In genomic region chr18:23424616-23425015, GRCh38 we compare ENCODE assay signal across 24 cellular contexts.
"Had no signal": no experiment of that assay in that cellular context is flagged by ENCODE, and none has a peak within 500 bp of the region (broad histone marks: within the 10 kb centered on the region; RNA-seq: fewer than 3 reads in every experiment).

No MANE protein-coding gene starts in this region.

- H3K27ac Mint-ChIP-seq: naive thymus-derived CD8-positive, alpha-beta T cell had no signal

- H3K4me3 Mint-ChIP-seq: naive thymus-derived CD8-positive, alpha-beta T cell had no signal

- H3K4me2 ChIP-seq: hepatocyte, smooth muscle cell had no signal

- H3K36me3 ChIP-seq: gastroesophageal sphincter, lower lobe of right lung, pancreas, stomach, thyroid gland, upper lobe of left lung, uterus had no signal

- H3K4me3 ChIP-seq: coronary artery, esophagus muscularis mucosa, gastroesophageal sphincter, heart left ventricle, hepatocyte, left ventricle myocardium inferior, lower lobe of right lung, pancreas, right lobe of liver, smooth muscle cell, stomach, thyroid gland, upper lobe of left lung, uterus had no signal

- DNase-seq: dermis blood vessel endothelial cell; effector memory CD4-positive, alpha-beta T cell; foreskin keratinocyte; heart left ventricle; left cardiac atrium; left ventricle myocardium inferior; lower lobe of right lung; naive thymus-derived CD8-positive, alpha-beta T cell; pancreas; stimulated activated CD4-positive, alpha-beta T cell treated with anti-CD3 and anti-CD28 coated beads, Interleukin-12 subunit alpha, Interleukin-12 subunit beta, amount 100 ng/mL, for 4 hours; stimulated activated CD4-positive, alpha-beta T cell treated with anti-CD3 and anti-CD28 coated beads, Interleukin-1b, Interleukin-23, amount 100 ng/mL, for 48 hours; stimulated activated CD4-positive, alpha-beta T cell treated with anti-CD3 and anti-CD28 coated beads, Interleukin-4, amount 100 ng/mL, for 1 hour; stimulated activated CD8-positive, alpha-beta memory T cell treated with anti-CD3 and anti-CD28 coated beads, Interleukin-4, amount 100 ng/mL, for 48 hours; stimulated activated naive CD4-positive, alpha-beta T cell treated with Interleukin-2 at 50 U/mL for 16 hours; stomach; thyroid gland; upper lobe of left lung; uterus had no signal

- H2AFZ ChIP-seq: hepatocyte had no signal

- H3K27ac ChIP-seq: coronary artery, esophagus muscularis mucosa, foreskin keratinocyte, gastroesophageal sphincter, heart left ventricle, hepatocyte, left ventricle myocardium inferior, lower lobe of right lung, pancreas, right lobe of liver, stomach, thyroid gland, uterus had no signal

- H3K79me2 ChIP-seq: hepatocyte had no signal

- H3K27me3 Mint-ChIP-seq: naive thymus-derived CD8-positive, alpha-beta T cell had no signal

- ATAC-seq: foreskin keratinocyte; gastroesophageal sphincter; heart left ventricle; left cardiac atrium; naive thymus-derived CD8-positive, alpha-beta T cell; pancreas; right lobe of liver had no signal

- H3K27me3 ChIP-seq: esophagus muscularis mucosa, foreskin keratinocyte, gastroesophageal sphincter, heart left ventricle, hepatocyte, pancreas, right lobe of liver, stomach, thyroid gland, upper lobe of left lung, uterus had no signal

- H3K4me1 ChIP-seq: esophagus muscularis mucosa, foreskin keratinocyte, gastroesophageal sphincter, pancreas, right lobe of liver, uterus had no signal

- H3K9me3 ChIP-seq: esophagus muscularis mucosa, gastroesophageal sphincter, heart left ventricle, lower lobe of right lung, pancreas, right lobe of liver, stomach, thyroid gland, upper lobe of left lung, uterus had no signal
